Comparison of ENCODE assay signal across 14 cellular contexts in genomic region chrX:78378476-78379115, GRCh38.
"Had no signal": no experiment of that assay in that cellular context is flagged by ENCODE, and none has a peak within 500 bp of the region (broad histone marks: within the 10 kb centered on the region; RNA-seq: fewer than 3 reads in every experiment).

No MANE protein-coding gene starts in this region.

- H3K36me3 Mint-ChIP-seq: activated naive CD4-positive, alpha-beta T cell treated with anti-CD3 and anti-CD28 coated beads, Interleukin-2, amount 50 U/mL, for 24 hours; brain had no signal

- H3K9me3 Mint-ChIP-seq: activated naive CD4-positive, alpha-beta T cell treated with anti-CD3 and anti-CD28 coated beads, Interleukin-2, amount 50 U/mL, for 24 hours had no signal

- ATAC-seq: psoas muscle; stimulated activated naive CD8-positive, alpha-beta T cell treated with anti-CD3 and anti-CD28 coated beads, Interleukin-15, Interleukin-2, amounts not matched to agents 100 U/mL and 50 U/mL, for 24 hours had no signal

- H3K4me3 ChIP-seq: psoas muscle, thoracic aorta had no signal

- H3K27ac ChIP-seq: psoas muscle, thoracic aorta had no signal

- H3K4me1 ChIP-seq: psoas muscle had no signal

- H3K4me3 Mint-ChIP-seq: activated CD4-positive, alpha-beta T cell treated with anti-CD3 and anti-CD28 coated beads, Interleukin-2, amount 10 ng/mL, durations not matched to agents 7 days and 5 days; activated naive CD4-positive, alpha-beta T cell treated with anti-CD3 and anti-CD28 coated beads, Interleukin-2, amount 50 U/mL, for 24 hours; brain; nephron had no signal

- H3K27me3 Mint-ChIP-seq: activated CD4-positive, alpha-beta T cell treated with anti-CD3 and anti-CD28 coated beads, Interleukin-2, amount 10 ng/mL, durations not matched to agents 7 days and 5 days; activated naive CD4-positive, alpha-beta T cell treated with anti-CD3 and anti-CD28 coated beads, Interleukin-2, amount 50 U/mL, for 24 hours; brain had no signal

- H3K9me3 ChIP-seq: psoas muscle, thoracic aorta had no signal

- H3K27ac Mint-ChIP-seq: activated CD4-positive, alpha-beta T cell treated with anti-CD3 and anti-CD28 coated beads, Interleukin-2, amount 10 ng/mL, durations not matched to agents 7 days and 5 days; activated naive CD4-positive, alpha-beta T cell treated with anti-CD3 and anti-CD28 coated beads, Interleukin-2, amount 50 U/mL, for 24 hours; brain; nephron had no signal

- H3K36me3 ChIP-seq: thoracic aorta had no signal

- DNase-seq: activated CD4-positive, alpha-beta T cell treated with anti-CD3 and anti-CD28 coated beads, Interleukin-2, amount 10 ng/mL, durations not matched to agents 7 days and 5 days; activated T-cell treated with anti-CD3 and anti-CD28 coated beads for 4 hours; amniotic stem cell; effector memory CD4-positive, alpha-beta T cell; glutamatergic neuron; occipital lobe; psoas muscle; stimulated activated CD4-positive, alpha-beta T cell treated with anti-CD3 and anti-CD28 coated beads, Interleukin-4, amount 100 ng/mL, for 1 hour; stimulated activated CD8-positive, alpha-beta memory T cell treated with anti-CD3 and anti-CD28 coated beads, Interleukin-4, amount 100 ng/mL, for 48 hours; stimulated activated naive CD8-positive, alpha-beta T cell treated with anti-CD3 and anti-CD28 coated beads, Interleukin-15, Interleukin-2, amounts not matched to agents 100 U/mL and 50 U/mL, for 24 hours had no signal

- H3K4me1 Mint-ChIP-seq: brain, nephron had no signal
